18 cellular contexts compared by ENCODE assay signal in genomic region chr12:109685574-109686447, GRCh38.
"Had no signal": no experiment of that assay in that cellular context is flagged by ENCODE, and none has a peak within 500 bp of the region (broad histone marks: within the 10 kb centered on the region; RNA-seq: fewer than 3 reads in every experiment).

No MANE protein-coding gene starts in this region.

- ATAC-seq: activated T-cell treated with anti-CD3 and anti-CD28 coated beads, Interleukin-2, amount 50 U/mL, for 72 hours; esophagus mucosa; gastrocnemius medialis; left ventricle myocardium superior; naive thymus-derived CD4-positive, alpha-beta T cell; SK-N-SH treated with all-trans-retinoic acid at 6 μM for 48 hours; T-cell had no signal

- H3K27ac ChIP-seq: ascending aorta, gastrocnemius medialis, transverse colon, WERI-Rb-1 had no signal

- H3K36me3 ChIP-seq: ascending aorta, gastrocnemius medialis, transverse colon, WERI-Rb-1 had no signal

- H3K4me3 ChIP-seq: ascending aorta, gastrocnemius medialis, transverse colon had no signal

- H3K4me1 ChIP-seq: ascending aorta, gastrocnemius medialis had no signal

- H3K27me3 ChIP-seq: ascending aorta, gastrocnemius medialis, transverse colon had no signal

- H3K9me3 ChIP-seq: ascending aorta, gastrocnemius medialis, transverse colon had no signal

- DNase-seq: activated CD4-positive, alpha-beta T cell treated with anti-CD3 and anti-CD28 coated beads for 1 hour; activated effector memory CD4-positive, alpha-beta T cell treated with anti-CD3 and anti-CD28 coated beads, Interleukin-2, amount 50 U/mL, for 16 hours; activated T-cell treated with anti-CD3 and anti-CD28 coated beads, Interleukin-2, amount 50 U/mL, for 72 hours; effector CD4-positive, alpha-beta T cell; gastrocnemius medialis; head of caudate nucleus; kidney glomerular epithelial cell; left ventricle myocardium superior; naive thymus-derived CD4-positive, alpha-beta T cell; stimulated activated CD4-positive, alpha-beta T cell treated with anti-CD3 and anti-CD28 coated beads, Interleukin-2, amount 100 ng/mL, for 24 hours; stimulated activated naive CD4-positive, alpha-beta T cell treated with Interleukin-2 at 50 U/mL for 16 hours; T-cell; T-helper 9 cell; transverse colon; WERI-Rb-1 had no signal
